ENCODE assay signal across 29 cellular contexts in genomic region chr7:157165987-157166386, GRCh38.
"Had no signal": no experiment of that assay in that cellular context is flagged by ENCODE, and none has a peak within 500 bp of the region (broad histone marks: within the 10 kb centered on the region; RNA-seq: fewer than 3 reads in every experiment).

No MANE protein-coding gene starts in this region.

- H3K9me3 ChIP-seq: colonic mucosa, ovary, suprapubic skin, upper lobe of right lung, vagina had no signal

- FAIRE-seq: endothelial cell of umbilical vein, kidney had no signal

- H3K4me1 ChIP-seq: colonic mucosa, esophagus muscularis mucosa, foreskin keratinocyte, gastroesophageal sphincter, heart left ventricle, psoas muscle, spleen, suprapubic skin, transverse colon, upper lobe of right lung, vagina had no signal

- H3K27me3 ChIP-seq: colonic mucosa, esophagus muscularis mucosa, foreskin keratinocyte, gastroesophageal sphincter, heart left ventricle, hepatocyte, ovary, spleen, suprapubic skin, transverse colon, upper lobe of right lung, vagina had no signal

- H3K27me3 Mint-ChIP-seq: dendritic cell treated with granulocyte-macrophage colony-stimulating factor and Interleukin-4, amounts not matched to agents 40 ng/mL and 50 ng/mL, for 4 days; naive thymus-derived CD4-positive, alpha-beta T cell; stimulated activated memory B cell treated with anti-CD40 and anti-IgM and Interleukin-4, amounts not matched to agents 10 μg/mL and 1 μg/mL and 100 μg/mL, for 72 hours had no signal

- H3K27ac Mint-ChIP-seq: dendritic cell treated with granulocyte-macrophage colony-stimulating factor and Interleukin-4, amounts not matched to agents 40 ng/mL and 50 ng/mL, for 4 days; mesothelial cell of epicardium; stimulated activated memory B cell treated with anti-CD40 and anti-IgM and Interleukin-4, amounts not matched to agents 10 μg/mL and 1 μg/mL and 100 μg/mL, for 72 hours had no signal

- H3K4me1 Mint-ChIP-seq: mesothelial cell of epicardium had no signal

- H3K36me3 ChIP-seq: colonic mucosa, ovary had no signal

- DNase-seq: colonic mucosa; effector memory CD4-positive, alpha-beta T cell; foreskin keratinocyte; heart left ventricle; kidney; mesenchymal stem cell; naive thymus-derived CD4-positive, alpha-beta T cell; occipital lobe; ovary; posterior cingulate gyrus; psoas muscle; right cardiac atrium; spleen; stimulated activated CD4-positive, alpha-beta T cell treated with anti-CD3 and anti-CD28 coated beads, Interleukin-4, amount 100 ng/mL, for 4 hours; stimulated activated naive CD8-positive, alpha-beta T cell treated with anti-CD3 and anti-CD28 coated beads, Interleukin-15, Interleukin-2, amounts not matched to agents 100 U/mL and 50 U/mL, for 24 hours; transverse colon; upper lobe of right lung had no signal

- H3K4me3 Mint-ChIP-seq: dendritic cell treated with granulocyte-macrophage colony-stimulating factor and Interleukin-4, amounts not matched to agents 40 ng/mL and 50 ng/mL, for 4 days; mesothelial cell of epicardium; stimulated activated memory B cell treated with anti-CD40 and anti-IgM and Interleukin-4, amounts not matched to agents 10 μg/mL and 1 μg/mL and 100 μg/mL, for 72 hours had no signal

- ATAC-seq: foreskin keratinocyte; gastroesophageal sphincter; heart left ventricle; left lobe of liver; naive thymus-derived CD4-positive, alpha-beta T cell; psoas muscle; right cardiac atrium; stimulated activated memory B cell treated with anti-CD40 and anti-IgM and Interleukin-4, amounts not matched to agents 10 μg/mL and 1 μg/mL and 100 μg/mL, for 72 hours; stimulated activated naive CD8-positive, alpha-beta T cell treated with anti-CD3 and anti-CD28 coated beads, Interleukin-15, Interleukin-2, amounts not matched to agents 100 U/mL and 50 U/mL, for 24 hours; upper lobe of right lung had no signal

- H3K4me3 ChIP-seq: colonic mucosa, esophagus muscularis mucosa, gastroesophageal sphincter, heart left ventricle, hepatocyte, lung, ovary, psoas muscle, skin epidermis, spleen, suprapubic skin, transverse colon, upper lobe of right lung, vagina had no signal

- H3K4me2 ChIP-seq: hepatocyte had no signal

- H2AFZ ChIP-seq: hepatocyte had no signal

- H3K27ac ChIP-seq: colonic mucosa, esophagus muscularis mucosa, foreskin keratinocyte, gastroesophageal sphincter, heart left ventricle, hepatocyte, ovary, psoas muscle, skin epidermis, spleen, suprapubic skin, transverse colon, upper lobe of right lung, vagina had no signal
